Comparison of ENCODE assay signal across 1 cellular context in genomic region chr2:64718250-64718866, GRCh38.
TF ChIP-seq lines count a peak whose summit lies in the region.

No MANE protein-coding gene starts in this region.

TF ChIP-seq in HepG2, 621 proteins besides CTCF, POLR2A, EP300 and RAD21 (continues in another document):
- TF ChIP-seq SAP130 (CRISPR knock-in tag; IDR thresholded peaks at IDR 0.05; ENCODE audit: low read depth) = 0 out of 2 replicates have a peak, but pooled peaks have one; percentile 30
- TF ChIP-seq FOSL1 (CRISPR knock-in tag; IDR thresholded peaks at IDR 0.05; ENCODE audit: borderline replicate concordance) = no peak
- TF ChIP-seq ZNF24 (IDR thresholded peaks at IDR 0.05) = no peak
- TF ChIP-seq STAG1 (CRISPR knock-in tag; IDR thresholded peaks at IDR 0.05) = peak; percentile 14; the same call in 1 of the 2 replicates
- peak; percentile 92 for TF ChIP-seq ZNF784 (CRISPR knock-in tag; IDR thresholded peaks at IDR 0.05; ENCODE audit: borderline replicate concordance)
- TF ChIP-seq, protein P1, sequence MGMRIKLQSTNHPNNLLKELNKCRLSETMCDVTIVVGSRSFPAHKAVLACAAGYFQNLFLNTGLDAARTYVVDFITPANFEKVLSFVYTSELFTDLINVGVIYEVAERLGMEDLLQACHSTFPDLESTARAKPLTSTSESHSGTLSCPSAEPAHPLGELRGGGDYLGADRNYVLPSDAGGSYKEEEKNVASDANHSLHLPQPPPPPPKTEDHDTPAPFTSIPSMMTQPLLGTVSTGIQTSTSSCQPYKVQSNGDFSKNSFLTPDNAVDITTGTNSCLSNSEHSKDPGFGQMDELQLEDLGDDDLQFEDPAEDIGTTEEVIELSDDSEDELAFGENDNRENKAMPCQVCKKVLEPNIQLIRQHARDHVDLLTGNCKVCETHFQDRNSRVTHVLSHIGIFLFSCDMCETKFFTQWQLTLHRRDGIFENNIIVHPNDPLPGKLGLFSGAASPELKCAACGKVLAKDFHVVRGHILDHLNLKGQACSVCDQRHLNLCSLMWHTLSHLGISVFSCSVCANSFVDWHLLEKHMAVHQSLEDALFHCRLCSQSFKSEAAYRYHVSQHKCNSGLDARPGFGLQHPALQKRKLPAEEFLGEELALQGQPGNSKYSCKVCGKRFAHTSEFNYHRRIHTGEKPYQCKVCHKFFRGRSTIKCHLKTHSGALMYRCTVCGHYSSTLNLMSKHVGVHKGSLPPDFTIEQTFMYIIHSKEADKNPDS (CRISPR knock-in tag; IDR thresholded peaks at IDR 0.05) = no peak
- TF ChIP-seq NONO (IDR thresholded peaks at IDR 0.05) = no peak
- no peak for TF ChIP-seq NONO (CRISPR knock-in tag; conservative IDR thresholded peaks at IDR 0.05)
- TF ChIP-seq NR2F6 (IDR thresholded peaks at IDR 0.05) = peak; percentile 66
- TF ChIP-seq NR2F6 (CRISPR knock-in tag; IDR thresholded peaks at IDR 0.05) = peak; percentile 71; the same call in 1 of the 2 replicates
- TF ChIP-seq AFF4 (CRISPR knock-in tag; IDR thresholded peaks at IDR 0.05) = no peak
- no peak for TF ChIP-seq ZNF788 (CRISPR knock-in tag; IDR thresholded peaks at IDR 0.05; ENCODE audit: borderline replicate concordance)
- TF ChIP-seq, protein P2, sequence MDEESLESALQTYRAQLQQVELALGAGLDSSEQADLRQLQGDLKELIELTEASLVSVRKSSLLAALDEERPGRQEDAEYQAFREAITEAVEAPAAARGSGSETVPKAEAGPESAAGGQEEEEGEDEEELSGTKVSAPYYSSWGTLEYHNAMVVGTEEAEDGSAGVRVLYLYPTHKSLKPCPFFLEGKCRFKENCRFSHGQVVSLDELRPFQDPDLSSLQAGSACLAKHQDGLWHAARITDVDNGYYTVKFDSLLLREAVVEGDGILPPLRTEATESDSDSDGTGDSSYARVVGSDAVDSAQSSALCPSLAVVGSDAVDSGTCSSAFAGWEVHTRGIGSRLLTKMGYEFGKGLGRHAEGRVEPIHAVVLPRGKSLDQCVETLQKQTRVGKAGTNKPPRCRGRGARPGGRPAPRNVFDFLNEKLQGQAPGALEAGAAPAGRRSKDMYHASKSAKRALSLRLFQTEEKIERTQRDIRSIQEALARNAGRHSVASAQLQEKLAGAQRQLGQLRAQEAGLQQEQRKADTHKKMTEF (CRISPR knock-in tag; IDR thresholded peaks at IDR 0.05) = no peak
- TF ChIP-seq BCL6 (CRISPR knock-in tag; IDR thresholded peaks at IDR 0.05) = 0 out of 2 replicates have a peak, but pooled peaks have one; percentile 24
- TF ChIP-seq HNF4G (IDR thresholded peaks at IDR 0.05; ENCODE audit: borderline replicate concordance, low read depth, low read length) = peak; percentile 88
- TF ChIP-seq HNF4G (CRISPR knock-in tag; IDR thresholded peaks at IDR 0.05; ENCODE audit: borderline replicate concordance, low read depth) = no peak
- TF ChIP-seq PHF21A (CRISPR knock-in tag; IDR thresholded peaks at IDR 0.05) = no peak
- no peak for TF ChIP-seq MTF2 (CRISPR knock-in tag; IDR thresholded peaks at IDR 0.05; ENCODE audit: borderline replicate concordance)
- TF ChIP-seq SIN3A (IDR thresholded peaks at IDR 0.05; ENCODE audit: borderline replicate concordance, low read depth, low read length) = no peak
- TF ChIP-seq TCF12 (IDR thresholded peaks at IDR 0.05) = no peak
- TF ChIP-seq TCF12 (CRISPR knock-in tag; IDR thresholded peaks at IDR 0.05) = no peak
- TF ChIP-seq, protein P3, sequence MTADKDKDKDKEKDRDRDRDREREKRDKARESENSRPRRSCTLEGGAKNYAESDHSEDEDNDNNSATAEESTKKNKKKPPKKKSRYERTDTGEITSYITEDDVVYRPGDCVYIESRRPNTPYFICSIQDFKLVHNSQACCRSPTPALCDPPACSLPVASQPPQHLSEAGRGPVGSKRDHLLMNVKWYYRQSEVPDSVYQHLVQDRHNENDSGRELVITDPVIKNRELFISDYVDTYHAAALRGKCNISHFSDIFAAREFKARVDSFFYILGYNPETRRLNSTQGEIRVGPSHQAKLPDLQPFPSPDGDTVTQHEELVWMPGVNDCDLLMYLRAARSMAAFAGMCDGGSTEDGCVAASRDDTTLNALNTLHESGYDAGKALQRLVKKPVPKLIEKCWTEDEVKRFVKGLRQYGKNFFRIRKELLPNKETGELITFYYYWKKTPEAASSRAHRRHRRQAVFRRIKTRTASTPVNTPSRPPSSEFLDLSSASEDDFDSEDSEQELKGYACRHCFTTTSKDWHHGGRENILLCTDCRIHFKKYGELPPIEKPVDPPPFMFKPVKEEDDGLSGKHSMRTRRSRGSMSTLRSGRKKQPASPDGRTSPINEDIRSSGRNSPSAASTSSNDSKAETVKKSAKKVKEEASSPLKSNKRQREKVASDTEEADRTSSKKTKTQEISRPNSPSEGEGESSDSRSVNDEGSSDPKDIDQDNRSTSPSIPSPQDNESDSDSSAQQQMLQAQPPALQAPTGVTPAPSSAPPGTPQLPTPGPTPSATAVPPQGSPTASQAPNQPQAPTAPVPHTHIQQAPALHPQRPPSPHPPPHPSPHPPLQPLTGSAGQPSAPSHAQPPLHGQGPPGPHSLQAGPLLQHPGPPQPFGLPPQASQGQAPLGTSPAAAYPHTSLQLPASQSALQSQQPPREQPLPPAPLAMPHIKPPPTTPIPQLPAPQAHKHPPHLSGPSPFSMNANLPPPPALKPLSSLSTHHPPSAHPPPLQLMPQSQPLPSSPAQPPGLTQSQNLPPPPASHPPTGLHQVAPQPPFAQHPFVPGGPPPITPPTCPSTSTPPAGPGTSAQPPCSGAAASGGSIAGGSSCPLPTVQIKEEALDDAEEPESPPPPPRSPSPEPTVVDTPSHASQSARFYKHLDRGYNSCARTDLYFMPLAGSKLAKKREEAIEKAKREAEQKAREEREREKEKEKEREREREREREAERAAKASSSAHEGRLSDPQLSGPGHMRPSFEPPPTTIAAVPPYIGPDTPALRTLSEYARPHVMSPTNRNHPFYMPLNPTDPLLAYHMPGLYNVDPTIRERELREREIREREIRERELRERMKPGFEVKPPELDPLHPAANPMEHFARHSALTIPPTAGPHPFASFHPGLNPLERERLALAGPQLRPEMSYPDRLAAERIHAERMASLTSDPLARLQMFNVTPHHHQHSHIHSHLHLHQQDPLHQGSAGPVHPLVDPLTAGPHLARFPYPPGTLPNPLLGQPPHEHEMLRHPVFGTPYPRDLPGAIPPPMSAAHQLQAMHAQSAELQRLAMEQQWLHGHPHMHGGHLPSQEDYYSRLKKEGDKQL (CRISPR knock-in tag; IDR thresholded peaks at IDR 0.05; ENCODE audit: low read depth) = no peak
- TF ChIP-seq ARID5B (CRISPR knock-in tag; IDR thresholded peaks at IDR 0.05) = peak; percentile 40; the same call in 1 of the 2 replicates
- no peak for TF ChIP-seq ZFP36L2 (CRISPR knock-in tag; IDR thresholded peaks at IDR 0.05)
- TF ChIP-seq GATAD2A (CRISPR knock-in tag; IDR thresholded peaks at IDR 0.05) = peak; percentile 49
- TF ChIP-seq, protein P4, sequence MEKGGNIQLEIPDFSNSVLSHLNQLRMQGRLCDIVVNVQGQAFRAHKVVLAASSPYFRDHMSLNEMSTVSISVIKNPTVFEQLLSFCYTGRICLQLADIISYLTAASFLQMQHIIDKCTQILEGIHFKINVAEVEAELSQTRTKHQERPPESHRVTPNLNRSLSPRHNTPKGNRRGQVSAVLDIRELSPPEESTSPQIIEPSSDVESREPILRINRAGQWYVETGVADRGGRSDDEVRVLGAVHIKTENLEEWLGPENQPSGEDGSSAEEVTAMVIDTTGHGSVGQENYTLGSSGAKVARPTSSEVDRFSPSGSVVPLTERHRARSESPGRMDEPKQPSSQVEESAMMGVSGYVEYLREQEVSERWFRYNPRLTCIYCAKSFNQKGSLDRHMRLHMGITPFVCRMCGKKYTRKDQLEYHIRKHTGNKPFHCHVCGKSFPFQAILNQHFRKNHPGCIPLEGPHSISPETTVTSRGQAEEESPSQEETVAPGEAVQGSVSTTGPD (CRISPR knock-in tag; IDR thresholded peaks at IDR 0.05) = no peak
- no peak for TF ChIP-seq MEIS1 (CRISPR knock-in tag; IDR thresholded peaks at IDR 0.05; ENCODE audit: borderline replicate concordance)
- TF ChIP-seq HNF4A (CRISPR knock-in tag; IDR thresholded peaks at IDR 0.05) = peak; percentile 73
- TF ChIP-seq ZNF562 (CRISPR knock-in tag; IDR thresholded peaks at IDR 0.05; ENCODE audit: borderline replicate concordance) = no peak
- TF ChIP-seq ZNF644 (CRISPR knock-in tag; IDR thresholded peaks at IDR 0.05; ENCODE audit: low read depth) = 0 out of 2 replicates have a peak, but pooled peaks have one; percentile 10
- no peak for TF ChIP-seq GRHL1 (CRISPR knock-in tag; conservative IDR thresholded peaks at IDR 0.05)
- TF ChIP-seq NR2F2 (IDR thresholded peaks at IDR 0.05; ENCODE audit: borderline replicate concordance, low read depth) = peak; percentile 73; the same call in 1 of the 2 replicates
- no peak for TF ChIP-seq ZNF570 (CRISPR knock-in tag; IDR thresholded peaks at IDR 0.05; ENCODE audit: borderline replicate concordance)
- no peak for TF ChIP-seq MAFG (CRISPR knock-in tag; IDR thresholded peaks at IDR 0.05)
- TF ChIP-seq, protein P5, sequence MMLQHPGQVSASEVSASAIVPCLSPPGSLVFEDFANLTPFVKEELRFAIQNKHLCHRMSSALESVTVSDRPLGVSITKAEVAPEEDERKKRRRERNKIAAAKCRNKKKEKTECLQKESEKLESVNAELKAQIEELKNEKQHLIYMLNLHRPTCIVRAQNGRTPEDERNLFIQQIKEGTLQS (CRISPR knock-in tag; IDR thresholded peaks at IDR 0.05) = no peak
- no peak for TF ChIP-seq THAP8 (CRISPR knock-in tag; IDR thresholded peaks at IDR 0.05; ENCODE audit: borderline replicate concordance)
- TF ChIP-seq ZNF780A (CRISPR knock-in tag; IDR thresholded peaks at IDR 0.05) = no peak
- TF ChIP-seq ZBTB20 (CRISPR knock-in tag; IDR thresholded peaks at IDR 0.05; ENCODE audit: borderline replicate concordance, low read depth) = no peak
